8 cellular contexts compared by ENCODE assay signal in the genomic region with DNA sequence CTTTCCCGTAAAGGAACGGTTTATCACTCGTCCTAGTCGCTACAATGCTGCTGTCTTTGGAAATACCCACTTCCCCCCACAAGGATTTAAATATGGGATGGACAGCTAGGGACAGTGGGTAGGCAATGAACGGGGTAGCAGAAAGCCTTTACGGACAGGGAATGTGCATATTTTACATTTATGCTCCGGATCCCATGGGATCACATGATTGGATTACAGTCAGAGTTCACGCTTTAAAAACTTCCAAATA. TPM values are rescaled to one million over a fixed set of nuclear protein-coding genes. Genes with fewer than 3 reads are reported as not detected.
DNase-seq lines count a peak whose midpoint lies in the region; ATAC-seq lines count a peak whose summit lies in the region.

No MANE protein-coding gene starts in this region.

- H3K27ac Mint-ChIP-seq in activated T-helper 1 cell treated with anti-CD3 and anti-CD28 coated beads, Interleukin-12 subunit alpha, Interleukin-12 subunit beta, Interleukin-2, Interleukin-4 antibody, amounts not matched to agents 30 ng/mL and 10 ng/mL and 1 ng/mL, durations not matched to agents 14 hours and 24 hours and 36 hours = peak overlapping the region; percentile 99

- peak overlapping the region; percentile 92 for H3K4me3 ChIP-seq in iPS-18a (ENCODE audit: low read length)
- H3K4me3 ChIP-seq in stomach smooth muscle (ENCODE audit: low read length in 2 of 2) = peak overlapping the region; percentile 66 to 85

- peak overlapping the region; percentile 96 for H3K4me3 Mint-ChIP-seq in activated T-helper 1 cell treated with anti-CD3 and anti-CD28 coated beads, Interleukin-12 subunit alpha, Interleukin-12 subunit beta, Interleukin-2, Interleukin-4 antibody, amounts not matched to agents 30 ng/mL and 10 ng/mL and 1 ng/mL, durations not matched to agents 14 hours and 24 hours and 36 hours

- no peaks in the 10 kb centered on the region for H3K9me3 ChIP-seq in iPS-18a (ENCODE audit: control insufficient read depth, low read depth, low read length)
- peaks cover 0 to 3% of the 10 kb centered on the region in 2 donors for H3K9me3 ChIP-seq in stomach smooth muscle (ENCODE audit: control insufficient read depth in 2 of 2, low read length in 2 of 2)

- intact Hi-C loops in activated T-helper 1 cell treated with anti-CD3 and anti-CD28 coated beads, Interleukin-12 subunit alpha, Interleukin-12 subunit beta, Interleukin-2, Interleukin-4 antibody, amounts not matched to agents 30 ng/mL and 10 ng/mL and 1 ng/mL, durations not matched to agents 14 hours and 24 hours and 36 hours (cut with micrococcal nuclease) = loop anchor here (1.0 to 2.0 kb wide), 3 partner anchors 18 to 276 kb away; no protein-coding TSS in a partner anchor

- H3K9ac ChIP-seq in iPS-18a (ENCODE audit: low read length) = peak overlapping the region; percentile 90
- peak overlapping the region; percentile 58 to 62 for H3K9ac ChIP-seq in stomach smooth muscle (ENCODE audit: low read length in 2 of 2)

- DNase-seq in NCI-H146 (lab: John Stamatoyannopoulos, UW) = peak; percentile 46
- no peak for DNase-seq in NCI-H146 treated with DMSO at 0.1 percent for 48 hours (lab: John Stamatoyannopoulos, UW; ENCODE audit: unreplicated experiment)
- no peak for DNase-seq in activated T-helper 1 cell treated with anti-CD3 and anti-CD28 coated beads, Interleukin-12 subunit alpha, Interleukin-12 subunit beta, Interleukin-2, Interleukin-4 antibody, amounts not matched to agents 30 ng/mL and 10 ng/mL and 1 ng/mL, durations not matched to agents 14 hours and 24 hours and 36 hours (ENCODE audit: low spot score)
- no peak for DNase-seq in DMS114 treated with DMSO at 0.1 percent for 48 hours (lab: John Stamatoyannopoulos, UW; ENCODE audit: unreplicated experiment)
- DNase-seq in activated CD4-positive, CD25-positive, alpha-beta regulatory T cell treated with anti-CD3 and anti-CD28 coated beads, Interleukin-2, amount 50 U/mL, for 72 hours = no peak

- H3K4me1 ChIP-seq in iPS-18a (ENCODE audit: control insufficient read depth, low read depth, low read length) (peaks cover 22% of the 10 kb centered on the region), stomach smooth muscle (ENCODE audit: control insufficient read depth, insufficient read depth, low read length) (peaks cover 11% of the 10 kb centered on the region)

- H3K36me3 Mint-ChIP-seq in activated T-helper 1 cell treated with anti-CD3 and anti-CD28 coated beads, Interleukin-12 subunit alpha, Interleukin-12 subunit beta, Interleukin-2, Interleukin-4 antibody, amounts not matched to agents 30 ng/mL and 10 ng/mL and 1 ng/mL, durations not matched to agents 14 hours and 24 hours and 36 hours (ENCODE audit: low read depth) = peaks cover 36% of the 10 kb centered on the region

- peaks cover 13% of the 10 kb centered on the region for H3K9me3 Mint-ChIP-seq in activated T-helper 1 cell treated with anti-CD3 and anti-CD28 coated beads, Interleukin-12 subunit alpha, Interleukin-12 subunit beta, Interleukin-2, Interleukin-4 antibody, amounts not matched to agents 30 ng/mL and 10 ng/mL and 1 ng/mL, durations not matched to agents 14 hours and 24 hours and 36 hours

- peaks cover 63% of the 10 kb centered on the region for H3K4me1 Mint-ChIP-seq in activated T-helper 1 cell treated with anti-CD3 and anti-CD28 coated beads, Interleukin-12 subunit alpha, Interleukin-12 subunit beta, Interleukin-2, Interleukin-4 antibody, amounts not matched to agents 30 ng/mL and 10 ng/mL and 1 ng/mL, durations not matched to agents 14 hours and 24 hours and 36 hours (ENCODE audit: low read depth)

- ATAC-seq in HG02981 (IDR thresholded peaks at IDR 0.05; ENCODE audit: unreplicated experiment) = no peak

- H3K27me3 Mint-ChIP-seq in activated T-helper 1 cell treated with anti-CD3 and anti-CD28 coated beads, Interleukin-12 subunit alpha, Interleukin-12 subunit beta, Interleukin-2, Interleukin-4 antibody, amounts not matched to agents 30 ng/mL and 10 ng/mL and 1 ng/mL, durations not matched to agents 14 hours and 24 hours and 36 hours (ENCODE audit: insufficient read depth) = no peaks in the 10 kb centered on the region

- no peaks in the 10 kb centered on the region for H3K27me3 ChIP-seq in iPS-18a (ENCODE audit: control insufficient read depth, insufficient read depth, low read length)
- no peaks in the 10 kb centered on the region for H3K27me3 ChIP-seq in stomach smooth muscle (ENCODE audit: control insufficient read depth in 1 of 2, insufficient read depth in 2 of 2, low read length in 2 of 2)

- H3K36me3 ChIP-seq in iPS-18a (ENCODE audit: control insufficient read depth, low read depth, low read length) (peaks cover 23% of the 10 kb centered on the region), stomach smooth muscle (ENCODE audit: control insufficient read depth in 2 of 2, insufficient read depth in 2 of 2, low read length in 2 of 2) (peaks cover 4% of the 10 kb centered on the region in 2 donors)

- peak overlapping the region; percentile 85 for H3K27ac ChIP-seq in iPS-18a (ENCODE audit: low read length)
- no peak overlapping the region for H3K27ac ChIP-seq in stomach smooth muscle (ENCODE audit: low read length)

RNA-seq across cellular contexts. Expression of a gene that starts 1.2 kb away (rescaled TPM):
- 69.8 and 72.7 TPM in 2 replicates for total RNA-seq in activated T-helper 1 cell treated with anti-CD3 and anti-CD28 coated beads, Interleukin-12 subunit alpha, Interleukin-12 subunit beta, Interleukin-2, Interleukin-4 antibody, amounts not matched to agents 30 ng/mL and 10 ng/mL and 1 ng/mL, durations not matched to agents 14 hours and 24 hours and 36 hours
